ENCODE assay signal across 19 cellular contexts in the genomic region with DNA sequence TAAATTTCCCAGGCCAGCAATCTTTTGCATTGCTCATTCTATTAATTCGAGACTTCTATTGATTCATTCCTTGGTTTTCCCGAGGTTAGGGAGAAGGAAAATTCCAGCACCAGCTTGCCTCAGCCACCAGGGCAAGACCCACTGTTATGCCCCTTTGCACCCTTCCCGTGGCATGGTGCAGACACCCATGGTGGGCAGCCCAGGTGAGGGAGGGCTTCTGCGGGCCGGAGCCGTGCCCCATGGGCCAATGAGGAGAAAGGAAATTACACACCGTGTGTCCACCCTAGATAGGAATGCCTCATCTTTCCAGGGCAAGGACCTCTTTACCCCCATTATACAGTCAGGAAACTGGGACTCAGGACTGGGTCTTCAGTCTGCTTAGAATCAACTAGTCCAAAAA. TPM values are rescaled to one million over a fixed set of nuclear protein-coding genes. Genes with fewer than 3 reads are reported as not detected.
DNase-seq lines count a peak whose midpoint lies in the region; ATAC-seq and TF ChIP-seq lines count a peak whose summit lies in the region.
"Had no signal": no experiment of that assay in that cellular context is flagged by ENCODE, and none has a peak within 500 bp of the region (broad histone marks: within the 10 kb centered on the region; RNA-seq: fewer than 3 reads in every experiment).

No MANE protein-coding gene starts in this region.

- no peak for TF ChIP-seq CTCF in chondrocyte (IDR thresholded peaks at IDR 0.05)
- TF ChIP-seq CTCF in MCF 10A (IDR thresholded peaks at IDR 0.05; ENCODE audit: unreplicated experiment): no peak

- H3K27ac Mint-ChIP-seq in chondrocyte (ENCODE audit: unreplicated experiment) (no peak overlapping the region), MCF 10A (ENCODE audit: low read depth, unreplicated experiment) (no peak overlapping the region)

- BruUV-seq in MCF 10A (replicated peaks; lab: Mats Ljungman, UMichigan): no TSS peak

- no peak for ATAC-seq in GM18868 (IDR thresholded peaks at IDR 0.05; ENCODE audit: unreplicated experiment)
- ATAC-seq: Right ventricle myocardium inferior had no signal

- H3K4me3 Mint-ChIP-seq in chondrocyte (ENCODE audit: unreplicated experiment) (no peak overlapping the region), MCF 10A (ENCODE audit: unreplicated experiment) (no peak overlapping the region)
- H3K4me3 Mint-ChIP-seq: CD8-positive, alpha-beta memory T cell had no signal

- H3K9me3 Mint-ChIP-seq in chondrocyte (ENCODE audit: low read depth): no peaks in the 10 kb centered on the region
- no peaks in the 10 kb centered on the region for H3K9me3 Mint-ChIP-seq in MCF 10A (ENCODE audit: unreplicated experiment)
- H3K9me3 Mint-ChIP-seq: CD8-positive, alpha-beta memory T cell had no signal

- H3K27me3 Mint-ChIP-seq in chondrocyte (ENCODE audit: low read depth): peaks cover 50% of the 10 kb centered on the region
- peaks cover 24% of the 10 kb centered on the region for H3K27me3 Mint-ChIP-seq in MCF 10A (ENCODE audit: insufficient read depth, unreplicated experiment)

- intact Hi-C loops in MCF 10A (cut with micrococcal nuclease): loop anchor here (10.0 kb wide), 2 partner anchors 1756 to 1996 kb away; no protein-coding TSS in a partner anchor

- POLR2A ChIA-PET in MCF 10A (lab: Yijun Ruan, JAX): interaction anchor here (0.6 to 0.7 kb wide), 3 partner anchors 11 to 202 kb away, joined by 3 to 5 read pairs (median 3); no protein-coding TSS in a partner anchor

- H3K36me3 Mint-ChIP-seq in chondrocyte (ENCODE audit: low read depth) (no peaks in the 10 kb centered on the region), MCF 10A (ENCODE audit: insufficient read depth, unreplicated experiment) (no peaks in the 10 kb centered on the region)
- H3K36me3 Mint-ChIP-seq: CD8-positive, alpha-beta memory T cell had no signal

- H3K4me1 Mint-ChIP-seq in chondrocyte (ENCODE audit: low read depth) (no peaks in the 10 kb centered on the region), MCF 10A (ENCODE audit: insufficient read depth, unreplicated experiment) (no peaks in the 10 kb centered on the region)

- CTCF ChIA-PET in MCF 10A (lab: Yijun Ruan, JAX): interaction anchor here (0.7 to 1.2 kb wide), 3 partner anchors 11 to 29 kb away, joined by 3 to 5 read pairs (median 3); no protein-coding TSS in a partner anchor

- peak; percentile 38 for DNase-seq in activated effector memory CD4-positive, alpha-beta T cell treated with anti-CD3 and anti-CD28 coated beads, Interleukin-2, amount 50 U/mL, for 16 hours
- DNase-seq in activated effector memory CD4-positive, alpha-beta T cell treated with Interleukin-2 at 50 U/mL for 16 hours: no peak
- DNase-seq in chondrocyte (ENCODE audit: low spot score): peak; percentile 53
- peak; percentile 33 for DNase-seq in mesenteric fat pad (ENCODE audit: low spot score)
- DNase-seq in Kasumi-1 (lab: John Stamatoyannopoulos, UW): no peak
- DNase-seq in MCF 10A (ENCODE audit: unreplicated experiment): no peak
- DNase-seq: Calu3; CD8-positive, alpha-beta memory T cell; DMS153; GOT3; Karpas-422; MG63; NCI-H1417 treated with DMSO at 0.1 percent for 48 hours; NCI-H187; NCI-H446; NCI-H526; OCI-M1 had no signal

RNA-seq across cellular contexts. Expression of gene GRID1, which starts 4.5 kb away (rescaled TPM):
- total RNA-seq in chondrocyte (0.60 to 2.2 TPM (median 0.62 TPM) in 3 replicates), mesenteric fat pad (2.1 TPM), MCF 10A (2022) (not detected in 2 replicates)
- total RNA-seq: Calu3; CD8-positive, alpha-beta memory T cell had no signal

Comparison
In these comparisons a context has a peak if more than half of its experiments do, and no peak if none do; other contexts are left out.
1. DNase-seq: peak in activated effector memory CD4-positive, alpha-beta T cell treated with anti-CD3 and anti-CD28 coated beads, Interleukin-2, amount 50 U/mL, for 16 hours (single experiment), chondrocyte (single experiment) and mesenteric fat pad (single experiment); none in activated effector memory CD4-positive, alpha-beta T cell treated with Interleukin-2 at 50 U/mL for 16 hours (single experiment), Kasumi-1 (0 of 2) and MCF 10A (single experiment).